21 cellular contexts compared by ENCODE assay signal in genomic region chr11:62607729-62608128, GRCh38. TPM values are rescaled to one million over a fixed set of nuclear protein-coding genes. Genes with fewer than 3 reads are reported as not detected.
DNase-seq lines count a peak whose midpoint lies in the region; ATAC-seq, FAIRE-seq and TF ChIP-seq lines count a peak whose summit lies in the region.
"Had no signal": no experiment of that assay in that cellular context is flagged by ENCODE, and none has a peak within 500 bp of the region (broad histone marks: within the 10 kb centered on the region; RNA-seq: fewer than 3 reads in every experiment).

No MANE protein-coding gene starts in this region.

- no peak for DNase-seq in T-helper 2 cell treated with Interferon-gamma antibody and Interleukin-4, amounts not matched to agents 5 μg/mL and 100 μg/mL, for 36 hours (ENCODE audit: low spot score)
- no peak for DNase-seq in T-helper 2 cell
- DNase-seq in GM12892 (ENCODE audit: insufficient read length), result no peak
- DNase-seq in WTC11 (ENCODE audit: low spot score), result no peak
- DNase-seq in GF-D8 (lab: John Stamatoyannopoulos, UW), result no peak
- DNase-seq in GM12891 (ENCODE audit: insufficient read length, low spot score), result no peak
- DNase-seq in activated CD8-positive, alpha-beta memory T cell treated with anti-CD3 and anti-CD28 coated beads, Interleukin-2, amount 50 U/mL, for 4 hours, result no peak
- DNase-seq: ACHN; CD8-positive, alpha-beta T cell; DMS79 treated with DMSO at 0.1 percent for 48 hours; dorsolateral prefrontal cortex; gastrocnemius medialis; H7; mucosa of descending colon; NCI-H1436; NCI-H2227 treated with DMSO at 0.1 percent for 48 hours; ovary; stomach; upper lobe of right lung had no signal

- peak overlapping the region; percentile 27 for H3K27ac Mint-ChIP-seq in T-helper 2 cell treated with Interferon-gamma antibody and Interleukin-4, amounts not matched to agents 5 μg/mL and 100 μg/mL, for 36 hours
- H3K27ac Mint-ChIP-seq in WTC11 (peak overlapping the region; percentile 92), nephron (peak overlapping the region in 1 of 3 experiments; percentile 17)
- H3K27ac Mint-ChIP-seq: activated T-helper 2 cell treated with anti-CD3 and anti-CD28 coated beads, Interferon-gamma antibody, Interleukin-2, Interleukin-4, amounts not matched to agents 10 μg/mL and 5 μg/mL and 100 μg/mL, durations not matched to agents 14 hours and 24 hours and 36 hours; CD8-positive, alpha-beta T cell had no signal

- CTCF ChIA-PET in WTC11 (lab: Charles Lee), result interaction anchor here (0.6 to 8.9 kb wide), 3 partner anchors 9 to 15 kb away, joined by 3 to 74 read pairs (median 6); partner anchors contain the start of genes B3GAT3 and TUT1

- H3K4me3 Mint-ChIP-seq in T-helper 2 cell treated with Interferon-gamma antibody and Interleukin-4, amounts not matched to agents 5 μg/mL and 100 μg/mL, for 36 hours, result no peak overlapping the region
- H3K4me3 Mint-ChIP-seq in WTC11, result no peak overlapping the region
- peak overlapping the region in 2 of 3 experiments; percentile 2 to 10 for H3K4me3 Mint-ChIP-seq in nephron
- H3K4me3 Mint-ChIP-seq: CD8-positive, alpha-beta T cell had no signal

- TF ChIP-seq CTCF in WTC11 (IDR thresholded peaks at IDR 0.05), result no peak
- no peak for TF ChIP-seq CTCF in nephron (IDR thresholded peaks at IDR 0.05; ENCODE audit: unreplicated experiment in 3 of 3)

- no peaks in the 10 kb centered on the region for H3K27me3 Mint-ChIP-seq in T-helper 2 cell treated with Interferon-gamma antibody and Interleukin-4, amounts not matched to agents 5 μg/mL and 100 μg/mL, for 36 hours (ENCODE audit: low read depth)
- peaks cover 30% of the 10 kb centered on the region for H3K27me3 Mint-ChIP-seq in WTC11 (ENCODE audit: low read depth)
- H3K27me3 Mint-ChIP-seq in nephron (ENCODE audit: low read depth), result peaks cover 15% of the 10 kb centered on the region

- no peaks in the 10 kb centered on the region for H3K9me3 Mint-ChIP-seq in T-helper 2 cell treated with Interferon-gamma antibody and Interleukin-4, amounts not matched to agents 5 μg/mL and 100 μg/mL, for 36 hours
- H3K9me3 Mint-ChIP-seq in WTC11, result no peaks in the 10 kb centered on the region
- H3K9me3 Mint-ChIP-seq in nephron, result no peaks in the 10 kb centered on the region
- H3K9me3 Mint-ChIP-seq: activated T-helper 2 cell treated with anti-CD3 and anti-CD28 coated beads, Interferon-gamma antibody, Interleukin-2, Interleukin-4, amounts not matched to agents 10 μg/mL and 5 μg/mL and 100 μg/mL, durations not matched to agents 14 hours and 24 hours and 36 hours; CD8-positive, alpha-beta T cell had no signal

- POLR2A ChIA-PET in WTC11 (lab: Charles Lee), result no interaction called here

- H3K36me3 Mint-ChIP-seq in T-helper 2 cell treated with Interferon-gamma antibody and Interleukin-4, amounts not matched to agents 5 μg/mL and 100 μg/mL, for 36 hours (ENCODE audit: low read depth), result peaks cover 51% of the 10 kb centered on the region
- H3K36me3 Mint-ChIP-seq in WTC11 (peaks cover 8% of the 10 kb centered on the region), nephron (ENCODE audit: low read depth) (peaks cover 21% of the 10 kb centered on the region)

- FAIRE-seq in GM12892 (lab: Jason Lieb, UNC) (peak; percentile 66), GM12891 (lab: Jason Lieb, UNC) (no peak)

- no peak for ATAC-seq in WTC11
- ATAC-seq: CD8-positive, alpha-beta T cell; gastrocnemius medialis; mucosa of descending colon; upper lobe of right lung had no signal

- H3K4me1 Mint-ChIP-seq in T-helper 2 cell treated with Interferon-gamma antibody and Interleukin-4, amounts not matched to agents 5 μg/mL and 100 μg/mL, for 36 hours (ENCODE audit: low read depth), result peaks cover 27% of the 10 kb centered on the region
- peaks cover 57% of the 10 kb centered on the region for H3K4me1 Mint-ChIP-seq in WTC11
- peaks cover 38% of the 10 kb centered on the region for H3K4me1 Mint-ChIP-seq in nephron

- TF ChIP-seq POLR2A in GM12892 (IDR thresholded peaks at IDR 0.05; ENCODE audit: low read depth, low read length) (no peak), GM12891 (IDR thresholded peaks at IDR 0.05; ENCODE audit: low read depth, low read length) (no peak)

TF ChIP-seq in WTC11, 78 proteins besides CTCF, POLR2A, EP300 and RAD21 (continues in another document):
- no peak for TF ChIP-seq E2F1 (CRISPR knock-in tag; IDR thresholded peaks at IDR 0.05)
- no peak for TF ChIP-seq ZNF317 (CRISPR knock-in tag; IDR thresholded peaks at IDR 0.05; ENCODE audit: borderline replicate concordance, low read depth)
- TF ChIP-seq OVOL2 (CRISPR knock-in tag; IDR thresholded peaks at IDR 0.05; ENCODE audit: borderline replicate concordance), result no peak
- no peak for TF ChIP-seq ATF6 (CRISPR knock-in tag; IDR thresholded peaks at IDR 0.05)

TF ChIP-seq in GM12891, 5 proteins besides CTCF, POLR2A, EP300 and RAD21:
- TF ChIP-seq POU2F2 (IDR thresholded peaks at IDR 0.05; ENCODE audit: low read depth, low read length), result no peak
- TF ChIP-seq POLR2AphosphoS5 (IDR thresholded peaks at IDR 0.05; ENCODE audit: low read depth, low read length), result no peak
- TF ChIP-seq TAF1 (IDR thresholded peaks at IDR 0.05; ENCODE audit: low read depth, low read length), result no peak
- TF ChIP-seq PAX5 (IDR thresholded peaks at IDR 0.05; ENCODE audit: insufficient read depth, low read length, severe bottlenecking), result no peak
- no peak for TF ChIP-seq SPI1 (IDR thresholded peaks at IDR 0.05; ENCODE audit: low read depth, low read length)
TF ChIP-seq in GM12891: peak in this region for 0.

RNA-seq across cellular contexts. Expression of gene EML3, which starts 4.8 kb away (rescaled TPM):
- polyA plus RNA-seq in GM12892 (2012; ENCODE audit: missing spikeins), result 30.5 TPM
- 45.5 to 54.7 TPM (median 51.1 TPM) in 3 replicates for total RNA-seq in WTC11 (2021)
- polyA plus RNA-seq in GM12891 (2012; ENCODE audit: low read depth, missing spikeins), result 38.5 TPM

RNA-seq across cellular contexts. Expression of gene ROM1, which starts 5.3 kb away (rescaled TPM):
- polyA plus RNA-seq in GM12892 (2012; ENCODE audit: missing spikeins), result 2.0 TPM
- total RNA-seq in WTC11 (2021), result 0.78 to 1.6 TPM (median 0.94 TPM) in 3 replicates
- polyA plus RNA-seq in GM12891 (2012; ENCODE audit: low read depth, missing spikeins), result 1.5 TPM

RNA-seq across cellular contexts. Expression of gene MTA2, which starts 6.1 kb away (rescaled TPM):
- polyA plus RNA-seq in GM12892 (2012; ENCODE audit: missing spikeins), result 111 TPM
- 101 to 115 TPM (median 103 TPM) in 3 replicates for total RNA-seq in WTC11 (2021)
- polyA plus RNA-seq in GM12891 (2012; ENCODE audit: low read depth, missing spikeins), result 89.2 TPM

RNA-seq across cellular contexts. Expression of gene B3GAT3, which starts 14.1 kb away (rescaled TPM):
- polyA plus RNA-seq in GM12892 (2012; ENCODE audit: missing spikeins), result 13.6 TPM
- total RNA-seq in WTC11 (2021), result 41.2 to 43.9 TPM (median 43.3 TPM) in 3 replicates
- polyA plus RNA-seq in GM12891 (2012; ENCODE audit: low read depth, missing spikeins), result 31.9 TPM

RNA-seq across cellular contexts. Expression of gene TUT1, which starts 16.4 kb away (rescaled TPM):
- 13.1 TPM for polyA plus RNA-seq in GM12892 (2012; ENCODE audit: missing spikeins)
- 35.3 to 40.0 TPM (median 37.3 TPM) in 3 replicates for total RNA-seq in WTC11 (2021)
- 13.0 TPM for polyA plus RNA-seq in GM12891 (2012; ENCODE audit: low read depth, missing spikeins)

Comparison
In these comparisons a context has a peak if more than half of its experiments do, and no peak if none do; other contexts are left out.
1. H3K4me3 Mint-ChIP-seq: peak in nephron (2 of 3); none in T-helper 2 cell treated with Interferon-gamma antibody and Interleukin-4, amounts not matched to agents 5 μg/mL and 100 μg/mL, for 36 hours (single experiment) and WTC11 (single experiment).